In the genomic region with DNA sequence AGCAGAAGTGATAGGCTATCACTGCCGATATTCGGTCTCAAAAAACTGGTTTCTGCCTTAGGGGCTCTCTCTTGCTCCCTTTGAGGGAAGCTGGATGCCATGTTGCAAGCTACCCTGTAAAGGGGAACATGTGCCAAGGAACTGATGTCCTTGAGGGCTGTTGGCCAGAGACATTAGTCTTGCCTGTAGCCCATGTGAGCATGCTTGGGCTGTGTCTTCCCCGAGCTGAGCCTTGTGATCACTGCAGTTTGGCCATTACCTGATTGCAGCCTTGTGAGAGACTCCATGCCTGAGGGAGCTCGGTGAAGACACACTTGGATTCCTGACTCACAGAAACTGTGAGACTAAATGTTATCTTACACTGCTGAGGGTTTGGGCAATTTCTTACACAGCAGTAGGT, we compare ENCODE assay signal across 28 cellular contexts.
"Had no signal": no experiment of that assay in that cellular context is flagged by ENCODE, and none has a peak within 500 bp of the region (broad histone marks: within the 10 kb centered on the region; RNA-seq: fewer than 3 reads in every experiment).

No MANE protein-coding gene starts in this region.

- DNase-seq: activated CD4-positive, alpha-beta T cell treated with anti-CD3 and anti-CD28 coated beads for 48 hours; activated CD4-positive, alpha-beta T cell treated with anti-CD3 and anti-CD28 coated beads, Interleukin-2, amount 50 U/mL, for 4 hours; activated CD4-positive, CD25-positive, alpha-beta regulatory T cell treated with anti-CD3 and anti-CD28 coated beads, Interleukin-2, amount 50 U/mL, for 72 hours; activated CD8-positive, alpha-beta memory T cell treated with anti-CD3 and anti-CD28 coated beads, Interleukin-2, amount 10 ng/mL, durations not matched to agents 7 days and 5 days; activated gamma-delta T cell; activated naive CD4-positive, alpha-beta T cell treated with anti-CD3 and anti-CD28 coated beads, Interleukin-2, amount 50 U/mL, for 16 hours; activated T-cell treated with anti-CD3 and anti-CD28 coated beads, Interleukin-2, amount 50 U/mL, for 4 hours; aorta; central memory CD4-positive, alpha-beta T cell; Karpas-422; MM.1S; NCI-H1105; NCI-H1436; NCI-H1694 treated with DMSO at 0.1 percent for 48 hours; NCI-H2029 treated with DMSO at 0.1 percent for 48 hours; NCI-H345; NCI-H510A treated with DMSO at 0.1 percent for 48 hours; NCI-H69; NK-92 treated with Interleukin-12 subunit alpha and Interleukin-12 subunit beta, amount 100 ng/mL, for 24 hours; SHP77; SW 1271 had no signal

- H3K9me3 ChIP-seq: breast epithelium, SJSA1 had no signal

- H3K4me3 Mint-ChIP-seq: activated CD8-positive, alpha-beta memory T cell treated with anti-CD3 and anti-CD28 coated beads, Interleukin-2, amount 10 ng/mL, durations not matched to agents 7 days and 5 days; activated T-cell treated with anti-CD3 and anti-CD28 coated beads, Interleukin-2, amount 50 U/mL, for 4 hours; activated T-helper 17 cell treated with anti-CD3 and anti-CD28 coated beads, Interleukin-2, amount 50 U/mL, for 72 hours; WTC11 had no signal

- H3K27me3 Mint-ChIP-seq: activated CD8-positive, alpha-beta memory T cell treated with anti-CD3 and anti-CD28 coated beads, Interleukin-2, amount 10 ng/mL, durations not matched to agents 7 days and 5 days; activated T-helper 17 cell treated with anti-CD3 and anti-CD28 coated beads, Interleukin-2, amount 50 U/mL, for 72 hours had no signal

- H3K27ac ChIP-seq: SJSA1 had no signal

- H3K4me3 ChIP-seq: breast epithelium, K562, SJSA1 had no signal

- H3K9me3 Mint-ChIP-seq: activated T-cell treated with anti-CD3 and anti-CD28 coated beads, Interleukin-2, amount 50 U/mL, for 4 hours; activated T-helper 17 cell treated with anti-CD3 and anti-CD28 coated beads, Interleukin-2, amount 50 U/mL, for 72 hours; WTC11 had no signal

- ATAC-seq: activated CD8-positive, alpha-beta memory T cell treated with anti-CD3 and anti-CD28 coated beads, Interleukin-2, amount 10 ng/mL, durations not matched to agents 7 days and 5 days; activated T-cell treated with anti-CD3 and anti-CD28 coated beads, Interleukin-2, amount 50 U/mL, for 4 hours; activated T-helper 17 cell treated with anti-CD3 and anti-CD28 coated beads, Interleukin-2, amount 50 U/mL, for 72 hours; K562; SK-N-SH treated with all-trans-retinoic acid at 6 μM for 48 hours; WTC11 had no signal

- H3K4me1 Mint-ChIP-seq: activated CD8-positive, alpha-beta memory T cell treated with anti-CD3 and anti-CD28 coated beads, Interleukin-2, amount 10 ng/mL, durations not matched to agents 7 days and 5 days; activated T-helper 17 cell treated with anti-CD3 and anti-CD28 coated beads, Interleukin-2, amount 50 U/mL, for 72 hours had no signal

- H3K27ac Mint-ChIP-seq: activated CD8-positive, alpha-beta memory T cell treated with anti-CD3 and anti-CD28 coated beads, Interleukin-2, amount 10 ng/mL, durations not matched to agents 7 days and 5 days; activated T-helper 17 cell treated with anti-CD3 and anti-CD28 coated beads, Interleukin-2, amount 50 U/mL, for 72 hours; WTC11 had no signal

- H3K27me3 ChIP-seq: breast epithelium, SJSA1 had no signal

- FAIRE-seq: K562, RCC 7860 had no signal

- H3K4me1 ChIP-seq: breast epithelium, SJSA1 had no signal
